In the genomic region with DNA sequence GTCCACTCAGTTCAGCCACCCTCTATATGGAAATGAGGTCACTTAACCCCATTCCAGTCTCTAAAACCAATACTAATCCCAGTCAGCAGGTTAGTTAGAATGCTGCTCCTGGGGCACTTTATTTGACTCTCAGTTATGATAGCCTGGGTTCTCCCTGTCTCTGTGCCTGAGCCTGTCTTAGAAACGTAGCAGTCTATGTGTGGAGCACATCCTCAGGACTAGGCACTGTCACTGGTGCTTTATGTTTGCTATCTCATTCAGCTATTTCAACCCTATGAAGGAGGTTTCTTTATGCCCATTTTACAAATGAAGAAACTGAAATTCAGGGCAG, we compare ENCODE assay signal across 19 cellular contexts.
A peak's percentile ranks its signal among the peaks of the same experiment; 100 is the strongest.
DNase-seq lines count a peak whose midpoint lies in the region; ATAC-seq, FAIRE-seq and TF ChIP-seq lines count a peak whose summit lies in the region.
"Had no signal": no experiment of that assay in that cellular context is flagged by ENCODE, and none has a peak within 500 bp of the region (broad histone marks: within the 10 kb centered on the region; RNA-seq: fewer than 3 reads in every experiment).

No MANE protein-coding gene starts in this region.

- H2BK12ac ChIP-seq in neuronal stem cell (ENCODE audit: low read length) = no peak overlapping the region

- H2BK120ac ChIP-seq in neuronal stem cell (ENCODE audit: low read depth, low read length) = no peak overlapping the region

- no peak overlapping the region for H3K4ac ChIP-seq in neuronal stem cell (ENCODE audit: low read length)

- no peaks in the 10 kb centered on the region for H3K36me3 Mint-ChIP-seq in CD4-positive, alpha-beta memory T cell
- no peaks in the 10 kb centered on the region for H3K36me3 Mint-ChIP-seq in T-cell
- no peaks in the 10 kb centered on the region for H3K36me3 Mint-ChIP-seq in activated T-cell treated with anti-CD3 and anti-CD28 coated beads, Interleukin-2, amount 50 U/mL, for 24 hours (ENCODE audit: low read depth)

- WGBS in sigmoid colon, 2 donors = 27 to 67% methylated on average over 1 of the region's 1 CpG
- no CpG with 5 or more reads among the region's 1 CpG for WGBS in neuronal stem cell (ENCODE audit: extremely low coverage in 2 of 2, insufficient read length in 2 of 2, insufficient replicate concordance in 1 of 2), 2 donors

- peaks cover 2% of the 10 kb centered on the region in 2 donors for H3K27me3 Mint-ChIP-seq in CD4-positive, alpha-beta memory T cell
- H3K27me3 Mint-ChIP-seq in T-cell = peaks cover 2 to 15% of the 10 kb centered on the region in 2 donors
- H3K27me3 Mint-ChIP-seq in activated T-cell treated with anti-CD3 and anti-CD28 coated beads, Interleukin-2, amount 50 U/mL, for 24 hours = no peaks in the 10 kb centered on the region

- H3K14ac ChIP-seq in neuronal stem cell (ENCODE audit: low read length) = no peak overlapping the region

- no peak overlapping the region for H2BK15ac ChIP-seq in neuronal stem cell (ENCODE audit: low read length)

- CTCF ChIA-PET in CD4-positive, alpha-beta memory T cell (lab: Charles Lee; ENCODE audit: partially characterized antibody) = interaction anchor here (1.4 kb wide), 1 partner anchor 10 kb away, joined by 4 read pairs; no protein-coding TSS in a partner anchor
- CTCF ChIA-PET in T-cell (lab: Charles Lee) = no interaction called here

- H2BK5ac ChIP-seq in neuronal stem cell (ENCODE audit: low read length) = no peak overlapping the region

- dilution Hi-C loops in keratinocyte (cut with MboI; ENCODE audit: extremely low pct_ligation_motif_present, low sequenced_read_pairs) = no loop called here

- FAIRE-seq in keratinocyte (lab: Jason Lieb, UNC) = peak; percentile 17
- FAIRE-seq: D721Med, G401.6, GM12891 had no signal

- peak overlapping the region in 1 of 8 donors; percentile 62 for H3K4me3 Mint-ChIP-seq in CD4-positive, alpha-beta memory T cell
- no peak overlapping the region for H3K4me3 Mint-ChIP-seq in T-cell
- H3K4me3 Mint-ChIP-seq in activated T-cell treated with anti-CD3 and anti-CD28 coated beads, Interleukin-2, amount 50 U/mL, for 24 hours = no peak overlapping the region
- H3K4me3 Mint-ChIP-seq: GM23338, H9 had no signal

- H3K4me1 Mint-ChIP-seq in CD4-positive, alpha-beta memory T cell = peaks cover 10 to 49% (median 37%) of the 10 kb centered on the region in 4 donors
- peaks cover 5 to 42% (median 23%) of the 10 kb centered on the region in 3 donors for H3K4me1 Mint-ChIP-seq in T-cell
- H3K4me1 Mint-ChIP-seq in activated T-cell treated with anti-CD3 and anti-CD28 coated beads, Interleukin-2, amount 50 U/mL, for 24 hours (ENCODE audit: low read depth) = peaks cover 12% of the 10 kb centered on the region
- H3K4me1 Mint-ChIP-seq: GM23338, H9 had no signal

- no peak overlapping the region for H2AFZ ChIP-seq in keratinocyte (ENCODE audit: control insufficient read depth, low read length)
- H2AFZ ChIP-seq in neuronal stem cell (ENCODE audit: low read length) = no peak overlapping the region
- H2AFZ ChIP-seq: GM23338 had no signal

- no peaks in the 10 kb centered on the region for H3K79me2 ChIP-seq in keratinocyte (ENCODE audit: control insufficient read depth, insufficient read depth, low read length)

- H3K4me2 ChIP-seq in keratinocyte (ENCODE audit: control insufficient read depth, extremely low read depth, insufficient read depth, low read depth, low read length) = no peak overlapping the region
- no peak overlapping the region for H3K4me2 ChIP-seq in neuronal stem cell (ENCODE audit: insufficient read depth, low read length, poor library complexity, severe bottlenecking)
- H3K4me2 ChIP-seq: BLaER1, GM23338 had no signal

- H3K27ac Mint-ChIP-seq in CD4-positive, alpha-beta memory T cell = peak overlapping the region; percentile 45 to 96 (median 77)
- peak overlapping the region; percentile 86 to 90 for H3K27ac Mint-ChIP-seq in T-cell
- no peak overlapping the region for H3K27ac Mint-ChIP-seq in activated T-cell treated with anti-CD3 and anti-CD28 coated beads, Interleukin-2, amount 50 U/mL, for 24 hours
- H3K27ac Mint-ChIP-seq: GM23338, H9 had no signal

- no peaks in the 10 kb centered on the region for H3K79me1 ChIP-seq in neuronal stem cell (ENCODE audit: low read depth, low read length)

- no peak for ATAC-seq in T-cell (replicated peaks in 1 of 4)
- ATAC-seq: GM23338 had no signal

- H4K20me1 ChIP-seq in keratinocyte (ENCODE audit: control insufficient read depth, extremely low read depth, insufficient read depth, low read length) = no peaks in the 10 kb centered on the region
- H4K20me1 ChIP-seq: BLaER1 had no signal

- H3K9me3 ChIP-seq in CD4-positive, alpha-beta memory T cell (ENCODE audit: control insufficient read depth in 1 of 2, low read length in 2 of 2) = no peaks in the 10 kb centered on the region
- H3K9me3 ChIP-seq in keratinocyte (ENCODE audit: control insufficient read depth, low read depth, low read length) = no peaks in the 10 kb centered on the region
- no peaks in the 10 kb centered on the region for H3K9me3 ChIP-seq in sigmoid colon
- no peaks in the 10 kb centered on the region for H3K9me3 ChIP-seq in neuronal stem cell (replicated peaks in 1 of 2; ENCODE audit: control insufficient read depth in 2 of 2, insufficient read depth in 1 of 2, low read depth in 1 of 2, low read length in 2 of 2)
- H3K9me3 ChIP-seq: BLaER1 had no signal

- intact Hi-C loops in CD4-positive, alpha-beta memory T cell (cut with micrococcal nuclease) = no loop called here
- intact Hi-C loops in sigmoid colon (cut with DNase I) = no loop called here

- H3K27ac ChIP-seq in CD4-positive, alpha-beta memory T cell (ENCODE audit: low read depth, low read length) = no peak overlapping the region
- H3K27ac ChIP-seq in keratinocyte (ENCODE audit: control insufficient read depth, insufficient read depth, low read length) (no peak overlapping the region), sigmoid colon (peak overlapping the region in 3 of 4 donors; percentile 20 to 66 (median 64)), neuronal stem cell (replicated peaks; ENCODE audit: low read length) (no peak overlapping the region)
- H3K27ac ChIP-seq: BLaER1 had no signal

- no peaks in the 10 kb centered on the region for H3K27me3 ChIP-seq in CD4-positive, alpha-beta memory T cell (ENCODE audit: insufficient read depth, low read length)
- H3K27me3 ChIP-seq in keratinocyte (ENCODE audit: control insufficient read depth, extremely low read depth, insufficient read depth, low read length) (no peaks in the 10 kb centered on the region), sigmoid colon (no peaks in the 10 kb centered on the region), neuronal stem cell (ENCODE audit: control insufficient read depth in 3 of 3, insufficient read depth in 3 of 3, low read depth in 1 of 3, low read length in 3 of 3) (peaks cover 0 to 6% (median 0%) of the 10 kb centered on the region in 3 experiments)
- H3K27me3 ChIP-seq: BLaER1 had no signal

- H3K36me3 ChIP-seq in CD4-positive, alpha-beta memory T cell (ENCODE audit: insufficient read depth, low read length) = no peaks in the 10 kb centered on the region
- H3K36me3 ChIP-seq in keratinocyte (ENCODE audit: control insufficient read depth in 2 of 2, extremely low read depth in 1 of 2, insufficient read depth in 2 of 2, low read length in 2 of 2) = no peaks in the 10 kb centered on the region
- H3K36me3 ChIP-seq in sigmoid colon = no peaks in the 10 kb centered on the region
- no peaks in the 10 kb centered on the region for H3K36me3 ChIP-seq in neuronal stem cell (replicated peaks in 1 of 2; ENCODE audit: control insufficient read depth in 2 of 2, insufficient read depth in 2 of 2, low read length in 2 of 2)
- H3K36me3 ChIP-seq: BLaER1 had no signal

- H4K8ac ChIP-seq in neuronal stem cell (ENCODE audit: low read depth, low read length) = no peak overlapping the region

- TF ChIP-seq EP300 in sigmoid colon (IDR thresholded peaks at IDR 0.05) = no peak

- no peaks in the 10 kb centered on the region for H3K9me1 ChIP-seq in keratinocyte (ENCODE audit: control insufficient read depth, extremely low read depth, insufficient read depth, low read length)

- H2AK5ac ChIP-seq in neuronal stem cell (ENCODE audit: low read depth, low read length) = no peak overlapping the region

- H3K4me3 ChIP-seq in CD4-positive, alpha-beta memory T cell (ENCODE audit: low read length in 2 of 2) = no peak overlapping the region
- H3K4me3 ChIP-seq in keratinocyte (ENCODE audit: control insufficient read depth in 2 of 3, extremely low read depth in 1 of 3, insufficient read depth in 2 of 3, low read depth in 1 of 3, low read length in 3 of 3) = no peak overlapping the region
- no peak overlapping the region for H3K4me3 ChIP-seq in sigmoid colon
- H3K4me3 ChIP-seq in neuronal stem cell (ENCODE audit: low read length in 2 of 2) = no peak overlapping the region
- H3K4me3 ChIP-seq: BLaER1, GM23338 had no signal

- TF ChIP-seq CTCF in keratinocyte (optimal IDR thresholded peaks at IDR 0.05 in 1 of 3, IDR thresholded peaks at IDR 0.05 in 1 of 3, conservative IDR thresholded peaks at IDR 0.05 in 1 of 3; ENCODE audit: extremely low read depth in 1 of 3, insufficient read depth in 2 of 3, low read length in 3 of 3) = no peak
- no peak for TF ChIP-seq CTCF in sigmoid colon (IDR thresholded peaks at IDR 0.05)

- H3K4me1 ChIP-seq in CD4-positive, alpha-beta memory T cell (ENCODE audit: insufficient read depth, low read length) = peaks cover 43% of the 10 kb centered on the region
- H3K4me1 ChIP-seq in keratinocyte (ENCODE audit: control insufficient read depth, extremely low read depth, insufficient read depth, low read length) = no peaks in the 10 kb centered on the region
- peaks cover 0 to 24% (median 17%) of the 10 kb centered on the region in 4 donors for H3K4me1 ChIP-seq in sigmoid colon
- no peaks in the 10 kb centered on the region for H3K4me1 ChIP-seq in neuronal stem cell (ENCODE audit: control insufficient read depth in 2 of 2, insufficient read depth in 1 of 2, low read depth in 1 of 2, low read length in 2 of 2)
- H3K4me1 ChIP-seq: BLaER1 had no signal

- no peak for DNase-seq in CD4-positive, alpha-beta memory T cell
- DNase-seq in T-cell = no peak
- no peak for DNase-seq in keratinocyte (ENCODE audit: low read depth, low spot score)
- no peak for DNase-seq in sigmoid colon
- DNase-seq in activated T-cell treated with anti-CD3 and anti-CD28 coated beads, Interleukin-2, amount 50 U/mL, for 24 hours = no peak
- no peak for DNase-seq in GOT3 (lab: John Stamatoyannopoulos, UW)
- DNase-seq in NCI-H2107 (lab: John Stamatoyannopoulos, UW) = no peak
- no peak for DNase-seq in neuronal stem cell (ENCODE audit: low spot score)
- DNase-seq: 8988T, AML-193, DMS153, DMS79 treated with DMSO at 0.1 percent for 48 hours, EL, H9 had no signal

- no peak overlapping the region for H4K91ac ChIP-seq in neuronal stem cell (ENCODE audit: low read depth, low read length, poor library complexity)

- no peak overlapping the region for H3K23ac ChIP-seq in neuronal stem cell (ENCODE audit: low read depth, low read length, poor library complexity)

- POLR2A ChIA-PET in CD4-positive, alpha-beta memory T cell (lab: Charles Lee; ENCODE audit: partially characterized antibody) = interaction anchor here (1.7 kb wide), 1 partner anchor 25 kb away, joined by 5 read pairs; no protein-coding TSS in a partner anchor
- POLR2A ChIA-PET in T-cell (lab: Charles Lee) = interaction anchor here in 1 of 2 donors (0.5 kb wide), 1 partner anchor 151 kb away, joined by 5 read pairs; no protein-coding TSS in a partner anchor

- H3K9me3 Mint-ChIP-seq in CD4-positive, alpha-beta memory T cell = no peaks in the 10 kb centered on the region
- no peaks in the 10 kb centered on the region for H3K9me3 Mint-ChIP-seq in T-cell
- H3K9me3 Mint-ChIP-seq in activated T-cell treated with anti-CD3 and anti-CD28 coated beads, Interleukin-2, amount 50 U/mL, for 24 hours = no peaks in the 10 kb centered on the region
- H3K9me3 Mint-ChIP-seq: GM23338, H9 had no signal

- no peak overlapping the region for H3K18ac ChIP-seq in neuronal stem cell (ENCODE audit: low read length)

- no peak for TF ChIP-seq POLR2A in sigmoid colon (IDR thresholded peaks at IDR 0.05)

- H3K9ac ChIP-seq in keratinocyte (ENCODE audit: control insufficient read depth, extremely low read depth, insufficient read depth, low read length) (no peak overlapping the region), neuronal stem cell (ENCODE audit: low read depth, low read length, poor library complexity) (no peak overlapping the region)
- H3K9ac ChIP-seq: BLaER1 had no signal

Comparison
In these comparisons a context has a peak if more than half of its experiments do, and no peak if none do; other contexts are left out.
1. H3K27ac ChIP-seq: peak in sigmoid colon (3 of 4); none in CD4-positive, alpha-beta memory T cell (single experiment), keratinocyte (single experiment) and neuronal stem cell (single experiment).